Comparison of ENCODE assay signal across 21 cellular contexts in the genomic region with DNA sequence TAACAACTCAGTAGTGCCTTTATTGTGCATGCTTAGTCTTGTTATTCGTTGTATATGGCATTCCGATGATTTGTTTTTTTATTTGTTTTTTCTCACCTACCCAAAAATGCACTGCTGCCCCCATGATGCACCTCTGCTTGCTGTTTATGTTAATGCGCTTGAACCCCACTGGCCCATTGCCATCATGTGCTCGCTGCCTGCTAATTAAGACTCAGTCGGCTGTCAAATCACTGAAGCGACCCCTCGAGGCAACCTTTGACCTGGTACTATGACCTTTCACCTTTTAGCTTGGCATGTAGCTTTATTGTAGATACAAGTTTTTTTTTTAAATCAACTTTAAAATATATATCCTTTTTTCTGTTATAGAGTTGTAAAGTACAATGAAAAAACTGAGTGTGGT.
DNase-seq lines count a peak whose midpoint lies in the region; ATAC-seq and TF ChIP-seq lines count a peak whose summit lies in the region.
"Had no signal": no experiment of that assay in that cellular context is flagged by ENCODE, and none has a peak within 500 bp of the region (broad histone marks: within the 10 kb centered on the region; RNA-seq: fewer than 3 reads in every experiment).

No MANE protein-coding gene starts in this region.

- DNase-seq in T-helper 1 cell (no peak), ascending aorta (ENCODE audit: low spot score in 2 of 2) (no peak), nephron progenitor cell (peak; percentile 15), mesendoderm (no peak), DMS53 (lab: John Stamatoyannopoulos, UW) (no peak)
- no peak for DNase-seq in CD4-positive, alpha-beta T cell
- DNase-seq: activated CD8-positive, alpha-beta memory T cell treated with anti-CD3 and anti-CD28 coated beads, Interleukin-2, amount 50 U/mL, for 48 hours; activated naive CD4-positive, alpha-beta T cell treated with anti-CD3 and anti-CD28 coated beads for 36 hours; HCEC 1CT; Kasumi-1; left colon; NCI-H1417 treated with DMSO at 0.1 percent for 48 hours; NCI-H69; occipital lobe; right lobe of liver; SJCRH30; T1000 had no signal

- H3K4me2 ChIP-seq in mesendoderm (ENCODE audit: low read length), result no peak overlapping the region

- H2BK15ac ChIP-seq in mesendoderm (replicated peaks; ENCODE audit: low read depth), result no peak overlapping the region

- TF ChIP-seq CTCF in CD4-positive, alpha-beta T cell (IDR thresholded peaks at IDR 0.05), result no peak
- TF ChIP-seq CTCF in ascending aorta (IDR thresholded peaks at IDR 0.05), result no peak
- TF ChIP-seq CTCF in nephron progenitor cell (IDR thresholded peaks at IDR 0.05), result no peak

- H2AK5ac ChIP-seq in mesendoderm (ENCODE audit: low read length), result no peak overlapping the region

- H3K4me1 Mint-ChIP-seq in T-helper 1 cell treated with Interleukin-12 subunit alpha and Interleukin-12 subunit beta and Interleukin-4 antibody, amounts not matched to agents 30 μg/mL and 1 μg/mL, for 36 hours (ENCODE audit: low read depth), result peaks cover 43% of the 10 kb centered on the region
- H3K4me1 Mint-ChIP-seq in CD4-positive, alpha-beta T cell (ENCODE audit: low read depth), result peaks cover 76% of the 10 kb centered on the region
- no peaks in the 10 kb centered on the region for H3K4me1 Mint-ChIP-seq in nephron progenitor cell

- no peaks in the 10 kb centered on the region for H3K27me3 Mint-ChIP-seq in T-helper 1 cell treated with Interleukin-12 subunit alpha and Interleukin-12 subunit beta and Interleukin-4 antibody, amounts not matched to agents 30 μg/mL and 1 μg/mL, for 36 hours (ENCODE audit: low read depth)
- no peaks in the 10 kb centered on the region for H3K27me3 Mint-ChIP-seq in CD4-positive, alpha-beta T cell
- H3K27me3 Mint-ChIP-seq in nephron progenitor cell (ENCODE audit: low read depth, poor library complexity), result peaks cover 4% of the 10 kb centered on the region

- H2BK5ac ChIP-seq in mesendoderm (ENCODE audit: low read length), result no peak overlapping the region

- no peak overlapping the region for H3K4ac ChIP-seq in mesendoderm (ENCODE audit: low read depth, low read length)

- H3K27ac Mint-ChIP-seq in T-helper 1 cell treated with Interleukin-12 subunit alpha and Interleukin-12 subunit beta and Interleukin-4 antibody, amounts not matched to agents 30 μg/mL and 1 μg/mL, for 36 hours, result peak overlapping the region; percentile 12
- H3K27ac Mint-ChIP-seq in CD4-positive, alpha-beta T cell, result peak overlapping the region; percentile 73
- H3K27ac Mint-ChIP-seq in nephron progenitor cell, result peak overlapping the region; percentile 70

- peaks cover 37% of the 10 kb centered on the region for H3K36me3 Mint-ChIP-seq in T-helper 1 cell treated with Interleukin-12 subunit alpha and Interleukin-12 subunit beta and Interleukin-4 antibody, amounts not matched to agents 30 μg/mL and 1 μg/mL, for 36 hours (ENCODE audit: low read depth)
- H3K36me3 Mint-ChIP-seq in CD4-positive, alpha-beta T cell (ENCODE audit: low read depth), result peaks cover 77% of the 10 kb centered on the region
- H3K36me3 Mint-ChIP-seq in nephron progenitor cell (ENCODE audit: low read depth), result peaks cover 6% of the 10 kb centered on the region

- H3K79me2 ChIP-seq in mesendoderm (ENCODE audit: control insufficient read depth, insufficient read depth, low read length), result no peaks in the 10 kb centered on the region

- H2BK120ac ChIP-seq in mesendoderm (ENCODE audit: low read depth, low read length), result no peak overlapping the region

- H3K18ac ChIP-seq in mesendoderm (ENCODE audit: low read length), result no peak overlapping the region

- H3K27ac ChIP-seq in CD4-positive, alpha-beta T cell (ENCODE audit: low read depth, low read length), result peak overlapping the region; percentile 37
- H3K27ac ChIP-seq in ascending aorta, result peak overlapping the region; percentile 20 to 22
- no peak overlapping the region for H3K27ac ChIP-seq in mesendoderm (ENCODE audit: low read depth, low read length)
- H3K27ac ChIP-seq: 22Rv1, breast epithelium, right lobe of liver, SJCRH30 had no signal

- H3K9me3 ChIP-seq in CD4-positive, alpha-beta T cell (ENCODE audit: control insufficient read depth, low read length), result no peaks in the 10 kb centered on the region
- no peaks in the 10 kb centered on the region for H3K9me3 ChIP-seq in ascending aorta
- H3K9me3 ChIP-seq: breast epithelium, right lobe of liver, SJCRH30 had no signal

- H3K27me3 ChIP-seq in CD4-positive, alpha-beta T cell (ENCODE audit: control insufficient read depth, insufficient read depth, low read length), result no peaks in the 10 kb centered on the region
- H3K27me3 ChIP-seq in ascending aorta, result no peaks in the 10 kb centered on the region
- no peaks in the 10 kb centered on the region for H3K27me3 ChIP-seq in mesendoderm (ENCODE audit: insufficient read depth, low read length, poor library complexity)
- H3K27me3 ChIP-seq: breast epithelium, right lobe of liver, SJCRH30 had no signal

- H4K8ac ChIP-seq in mesendoderm (ENCODE audit: low read depth, low read length), result no peak overlapping the region

- ATAC-seq in CD4-positive, alpha-beta T cell (ENCODE audit: poor library complexity), result no peak
- no peak for ATAC-seq in GM21737 (IDR thresholded peaks at IDR 0.05; ENCODE audit: unreplicated experiment)
- ATAC-seq: left colon, right lobe of liver had no signal

- WGBS in mesendoderm (ENCODE audit: extremely low coverage, insufficient coverage, low lambda C conversion rate), result no CpG with 5 or more reads among the region's 7 CpGs

- H3K36me3 ChIP-seq in ascending aorta (peaks cover 14 to 22% of the 10 kb centered on the region in 2 donors), mesendoderm (ENCODE audit: control insufficient read depth, insufficient read depth, low read length) (no peaks in the 10 kb centered on the region)
- H3K36me3 ChIP-seq: breast epithelium had no signal

- POLR2A ChIA-PET in CD4-positive, alpha-beta T cell (lab: Charles Lee), result interaction anchor here (0.6 to 1.4 kb wide), 3 partner anchors 25 to 441 kb away, joined by 3 to 4 read pairs (median 3); no protein-coding TSS in a partner anchor

- H3K4me1 ChIP-seq in ascending aorta (peaks cover 3 to 67% of the 10 kb centered on the region in 2 donors), mesendoderm (ENCODE audit: control insufficient read depth, low read depth, low read length) (no peaks in the 10 kb centered on the region)
- H3K4me1 ChIP-seq: breast epithelium, SJCRH30 had no signal

- intact Hi-C loops in CD4-positive, alpha-beta T cell (cut with DNase I, micrococcal nuclease), result no loop called here
- intact Hi-C loops in ascending aorta (cut with DNase I), result loop anchor here (5.0 to 10.0 kb wide), 3 partner anchors 142 to 424 kb away; no protein-coding TSS in a partner anchor

- no peak overlapping the region for H3K4me3 Mint-ChIP-seq in T-helper 1 cell treated with Interleukin-12 subunit alpha and Interleukin-12 subunit beta and Interleukin-4 antibody, amounts not matched to agents 30 μg/mL and 1 μg/mL, for 36 hours
- H3K4me3 Mint-ChIP-seq in CD4-positive, alpha-beta T cell, result no peak overlapping the region
- H3K4me3 Mint-ChIP-seq in nephron progenitor cell, result no peak overlapping the region
- H3K4me3 Mint-ChIP-seq: activated naive CD4-positive, alpha-beta T cell treated with anti-CD3 and anti-CD28 coated beads for 36 hours had no signal

- no peak overlapping the region for H3K9ac ChIP-seq in mesendoderm (ENCODE audit: low read length)

- H3K4me3 ChIP-seq in ascending aorta, result peak overlapping the region in 1 of 2 donors; percentile 10
- H3K4me3 ChIP-seq in mesendoderm (ENCODE audit: low read length), result no peak overlapping the region
- H3K4me3 ChIP-seq: breast epithelium, right lobe of liver, SJCRH30 had no signal

- H3K56ac ChIP-seq in mesendoderm (ENCODE audit: low read length), result no peak overlapping the region

- no peak overlapping the region for H3K23ac ChIP-seq in mesendoderm (ENCODE audit: low read length)

- no peaks in the 10 kb centered on the region for H3K9me3 Mint-ChIP-seq in T-helper 1 cell treated with Interleukin-12 subunit alpha and Interleukin-12 subunit beta and Interleukin-4 antibody, amounts not matched to agents 30 μg/mL and 1 μg/mL, for 36 hours
- no peaks in the 10 kb centered on the region for H3K9me3 Mint-ChIP-seq in CD4-positive, alpha-beta T cell
- H3K9me3 Mint-ChIP-seq in nephron progenitor cell, result no peaks in the 10 kb centered on the region
- H3K9me3 Mint-ChIP-seq: activated naive CD4-positive, alpha-beta T cell treated with anti-CD3 and anti-CD28 coated beads for 36 hours had no signal

- H4K5ac ChIP-seq in mesendoderm (ENCODE audit: low read length), result no peak overlapping the region

- H3K79me1 ChIP-seq in mesendoderm (ENCODE audit: low read length), result no peaks in the 10 kb centered on the region

- CTCF ChIA-PET in CD4-positive, alpha-beta T cell (lab: Charles Lee), result no interaction called here

Comparison
In these comparisons a context has a peak if more than half of its experiments do, and no peak if none do; other contexts are left out.
1. H3K27ac Mint-ChIP-seq: peak in every context shown above with its lines; median percentile 73 in CD4-positive, alpha-beta T cell; 70 in nephron progenitor cell; 12 in T-helper 1 cell treated with Interleukin-12 subunit alpha and Interleukin-12 subunit beta and Interleukin-4 antibody, amounts not matched to agents 30 μg/mL and 1 μg/mL, for 36 hours.